ENCODE assay signal across 18 cellular contexts in genomic region chr18:24266124-24266523, GRCh38.
DNase-seq lines count a peak whose midpoint lies in the region; ATAC-seq, FAIRE-seq and TF ChIP-seq lines count a peak whose summit lies in the region.
"Had no signal": no experiment of that assay in that cellular context is flagged by ENCODE, and none has a peak within 500 bp of the region (broad histone marks: within the 10 kb centered on the region; RNA-seq: fewer than 3 reads in every experiment).

No MANE protein-coding gene starts in this region.

- H4K20me1 ChIP-seq in H1 (replicated peaks in 1 of 2; ENCODE audit: control insufficient read depth in 1 of 2, insufficient read depth in 2 of 2, low read length in 2 of 2), result peaks cover 0 to 1% of the 10 kb centered on the region in 2 experiments

- H3K4me1 Mint-ChIP-seq in T-cell, result peaks cover 0 to 2% (median 2%) of the 10 kb centered on the region in 3 donors

- no peak overlapping the region for H2BK12ac ChIP-seq in H1 (ENCODE audit: low read depth, low read length)

- H4K8ac ChIP-seq in H1 (ENCODE audit: extremely low read depth, insufficient read depth, low read length), result no peak overlapping the region

- DNase-seq in H1 (ENCODE audit: low read depth in 1 of 2, low spot score in 2 of 2) (no peak), pons (ENCODE audit: low spot score) (peak; percentile 49), substantia nigra (lab: John Stamatoyannopoulos, UW) (no peak), T-cell (no peak), NCI-H1048 (lab: John Stamatoyannopoulos, UW) (no peak), COR-L47 (lab: John Stamatoyannopoulos, UW) (no peak)
- DNase-seq: Caco-2; CD4-positive, CD25-positive, alpha-beta regulatory T cell; NCI-H1694 treated with DMSO at 0.1 percent for 48 hours; NCI-H2107; NCI-H2227 treated with DMSO at 0.1 percent for 48 hours; NCI-H510A treated with DMSO at 0.1 percent for 48 hours; NCI-H774; OCI-M1; SHP77 had no signal

- peak overlapping the region; percentile 43 to 56 for H3K4me2 ChIP-seq in H1 (ENCODE audit: insufficient read depth in 1 of 2, low read depth in 2 of 2, low read length in 2 of 2)

- no peak for ATAC-seq in T-cell (replicated peaks in 1 of 4)
- ATAC-seq: HCT116 had no signal

- no peak overlapping the region; the same call in 1 of the 2 replicates for H2AK5ac ChIP-seq in H1 (ENCODE audit: low read depth, low read length)

- peaks cover 5% of the 10 kb centered on the region for H3K23me2 ChIP-seq in H1 (ENCODE audit: low read depth, low read length)

- no peak overlapping the region for H4K91ac ChIP-seq in H1 (replicated peaks; ENCODE audit: insufficient read length, low read length)

- H4K5ac ChIP-seq in H1 (ENCODE audit: insufficient read length, low read depth, low read length), result no peak overlapping the region

- peaks cover 0 to 80% of the 10 kb centered on the region in 2 experiments; a peak in 3 of 4 replicates for H3K79me2 ChIP-seq in H1 (ENCODE audit: control insufficient read depth in 1 of 2, insufficient read depth in 2 of 2, low read length in 2 of 2)

- H3K14ac ChIP-seq in H1 (ENCODE audit: insufficient read length), result no peak overlapping the region

- H3K9me3 ChIP-seq in HUES48 (ENCODE audit: control insufficient read depth, insufficient read depth, low read length), result no peaks in the 10 kb centered on the region
- no peaks in the 10 kb centered on the region for H3K9me3 ChIP-seq in H1 (ENCODE audit: insufficient read depth in 2 of 2, low read depth in 1 of 2, low read length in 1 of 2)
- H3K9me3 ChIP-seq: Caco-2 had no signal

- no peak overlapping the region for H2BK5ac ChIP-seq in H1 (ENCODE audit: low read depth, low read length)

- FAIRE-seq in H1 (lab: Jason Lieb, UNC), result no peak

- H3K18ac ChIP-seq in H1 (ENCODE audit: extremely low read depth, low read length), result no peak overlapping the region; the same call in 1 of the 2 replicates

- H3K9ac ChIP-seq in HUES48 (ENCODE audit: low read depth, low read length) (no peak overlapping the region), H1 (replicated peaks in 1 of 4; ENCODE audit: extremely low read depth in 1 of 4, low read depth in 3 of 4, low read length in 3 of 4) (peak overlapping the region in 1 of 4 experiments; percentile 59; a peak in 1 of 7 replicates)

- H3K36me3 ChIP-seq in HUES48 (ENCODE audit: control insufficient read depth, insufficient read depth, low read length), result no peaks in the 10 kb centered on the region
- no peaks in the 10 kb centered on the region for H3K36me3 ChIP-seq in H1 (ENCODE audit: control insufficient read depth in 2 of 4, insufficient read depth in 4 of 4, low read length in 3 of 4)

- no peaks in the 10 kb centered on the region for H3K27me3 ChIP-seq in HUES48 (ENCODE audit: control insufficient read depth, insufficient read depth, low read length)
- H3K27me3 ChIP-seq in H1 (replicated peaks in 1 of 4; ENCODE audit: control insufficient read depth in 3 of 4, extremely low read depth in 1 of 4, insufficient read depth in 3 of 4, low read length in 3 of 4), result no peaks in the 10 kb centered on the region

- peak overlapping the region; percentile 76 for H3K27ac ChIP-seq in HUES48 (ENCODE audit: low read depth, low read length)
- H3K27ac ChIP-seq in H1 (ENCODE audit: low read depth, low read length), result no peak overlapping the region
- H3K27ac ChIP-seq in substantia nigra (ENCODE audit: low read depth, low read length, poor library complexity, severe bottlenecking), result peak overlapping the region; percentile 67

- no peak overlapping the region for H3K4me3 Mint-ChIP-seq in T-cell
- H3K4me3 Mint-ChIP-seq: B cell; CD4-positive, CD25-positive, alpha-beta regulatory T cell had no signal

- H3K56ac ChIP-seq in H1 (replicated peaks; ENCODE audit: insufficient read length, low read depth, low read length), result no peak overlapping the region

- H3K4ac ChIP-seq in H1 (replicated peaks; ENCODE audit: insufficient read length, low read depth, low read length), result no peak overlapping the region

- H3K79me1 ChIP-seq in H1 (ENCODE audit: low read depth, low read length), result peaks cover 6% of the 10 kb centered on the region

- TF ChIP-seq CTCF in H1 (IDR thresholded peaks at IDR 0.05; ENCODE audit: control extremely low read depth in 1 of 3, insufficient read depth in 1 of 3, low read depth in 1 of 3, low read length in 3 of 3), result no peak

- H3K4me3 ChIP-seq in HUES48 (ENCODE audit: low read depth, low read length), result peak overlapping the region; percentile 36
- peak overlapping the region in 1 of 4 experiments; percentile 19; a peak in 2 of 8 replicates for H3K4me3 ChIP-seq in H1 (ENCODE audit: extremely low read depth in 1 of 4, insufficient read depth in 2 of 4, low read depth in 3 of 4, low read length in 4 of 4)

- H2BK15ac ChIP-seq in H1 (ENCODE audit: low read length), result no peak overlapping the region

- no peak overlapping the region for H2BK20ac ChIP-seq in H1 (ENCODE audit: low read length)

- peaks cover 8% of the 10 kb centered on the region for H3K36me3 Mint-ChIP-seq in T-cell
- H3K36me3 Mint-ChIP-seq: CD4-positive, CD25-positive, alpha-beta regulatory T cell had no signal

- no peak for TF ChIP-seq RAD21 in H1 (IDR thresholded peaks at IDR 0.05 in 1 of 2, conservative IDR thresholded peaks at IDR 0.05 in 1 of 2; ENCODE audit: low read depth in 2 of 2, low read length in 2 of 2)

- H3K9me3 Mint-ChIP-seq in T-cell, result peaks cover 0 to 11% (median 3%) of the 10 kb centered on the region in 3 donors

- H3K4me1 ChIP-seq in HUES48 (ENCODE audit: control insufficient read depth, insufficient read depth, low read length) (peaks cover 61% of the 10 kb centered on the region), H1 (replicated peaks in 1 of 4; ENCODE audit: control insufficient read depth in 3 of 4, insufficient read depth in 4 of 4, low read length in 3 of 4) (peaks cover 3 to 14% (median 10%) of the 10 kb centered on the region in 4 experiments; a peak in 5 of 7 replicates)
- H3K4me1 ChIP-seq: Caco-2 had no signal

- TF ChIP-seq POLR2A in H1 (IDR thresholded peaks at IDR 0.05; ENCODE audit: control extremely low read depth in 1 of 2, low read depth in 2 of 2, low read length in 2 of 2), result no peak

- POLR2A ChIA-PET in H1 (lab: Charles Lee; ENCODE audit: partially characterized antibody) (no interaction called here), T-cell (lab: Charles Lee) (no interaction called here)

- H3K27ac Mint-ChIP-seq in T-cell, result no peak overlapping the region
- H3K27ac Mint-ChIP-seq: B cell; CD4-positive, CD25-positive, alpha-beta regulatory T cell had no signal

- CTCF ChIA-PET in H1 (lab: Charles Lee; ENCODE audit: partially characterized antibody) (interaction anchor here (1.6 kb wide), 1 partner anchor 10 kb away, joined by 4 read pairs; no protein-coding TSS in a partner anchor), T-cell (lab: Charles Lee) (no interaction called here)

- H2BK120ac ChIP-seq in H1 (replicated peaks; ENCODE audit: low read depth, low read length), result no peak overlapping the region

- H3K27me3 Mint-ChIP-seq in T-cell, result peaks cover 6 to 22% of the 10 kb centered on the region in 2 donors

- H3K23ac ChIP-seq in H1 (ENCODE audit: insufficient read length), result no peak overlapping the region

- WGBS in H1 (ENCODE audit: extremely low coverage in 1 of 2, insufficient coverage in 1 of 2, insufficient read length in 1 of 2, insufficient replicate concordance in 2 of 2, low coverage in 1 of 2, low lambda C conversion rate in 2 of 2, missing lambda C conversion rate in 1 of 2), 2 experiments, result 68% methylated on average over 1 of the region's 1 CpG; no CpG with 5 or more reads in 1 of the 2 experiments

- H2AFZ ChIP-seq in H1 (ENCODE audit: low read length), result no peak overlapping the region

- TF ChIP-seq EP300 in H1 (IDR thresholded peaks at IDR 0.05; ENCODE audit: borderline replicate concordance in 1 of 2, low read depth in 2 of 2, low read length in 2 of 2), result no peak

TF ChIP-seq in H1, 55 proteins besides CTCF, POLR2A, EP300 and RAD21:
- TF ChIP-seq TBP (IDR thresholded peaks at IDR 0.05; ENCODE audit: low read depth, low read length) (no peak), ASH2L (IDR thresholded peaks at IDR 0.05; ENCODE audit: low read length) (no peak), JUN (IDR thresholded peaks at IDR 0.05; ENCODE audit: low read depth, low read length) (no peak), SIRT6 (IDR thresholded peaks at IDR 0.05; ENCODE audit: low read length) (no peak), JUND (IDR thresholded peaks at IDR 0.05; ENCODE audit: low read length) (no peak), SIN3A (conservative IDR thresholded peaks at IDR 0.05 in 1 of 2, IDR thresholded peaks at IDR 0.05 in 1 of 2; ENCODE audit: low read depth in 1 of 2, low read length in 2 of 2) (no peak)
